19 cellular contexts compared by ENCODE assay signal in genomic region chr2:239559417-239560261, GRCh38.
DNase-seq lines count a peak whose midpoint lies in the region; ATAC-seq and TF ChIP-seq lines count a peak whose summit lies in the region.
"Had no signal": no experiment of that assay in that cellular context is flagged by ENCODE, and none has a peak within 500 bp of the region (broad histone marks: within the 10 kb centered on the region; RNA-seq: fewer than 3 reads in every experiment).

No MANE protein-coding gene starts in this region.

- TF ChIP-seq CTCF in CD14-positive monocyte (IDR thresholded peaks at IDR 0.05) = no peak

- H3K4me3 Mint-ChIP-seq in activated naive CD4-positive, alpha-beta T cell treated with anti-CD3 and anti-CD28 coated beads, Interleukin-2, amount 10 ng/mL, durations not matched to agents 7 days and 5 days = no peak overlapping the region
- H3K4me3 Mint-ChIP-seq in T-helper 17 cell (no peak overlapping the region), CD14-positive monocyte (no peak overlapping the region)
- H3K4me3 Mint-ChIP-seq: CD4-positive, CD25-positive, alpha-beta regulatory T cell had no signal

- no peaks in the 10 kb centered on the region for H3K9me3 ChIP-seq in T-helper 17 cell (ENCODE audit: control insufficient read depth, low read length, poor library complexity, severe bottlenecking)

- DNase-seq in activated naive CD4-positive, alpha-beta T cell treated with anti-CD3 and anti-CD28 coated beads, Interleukin-2, amount 10 ng/mL, durations not matched to agents 7 days and 5 days = peak; percentile 9
- DNase-seq in activated naive CD4-positive, alpha-beta T cell treated with Interleukin-2 at 50 U/mL for 16 hours = no peak
- DNase-seq in T-helper 17 cell = no peak
- DNase-seq in mesenteric fat pad (ENCODE audit: low spot score) = peak; percentile 83
- no peak for DNase-seq in CD14-positive monocyte (ENCODE audit: low spot score)
- DNase-seq: CD4-positive, CD25-positive, alpha-beta regulatory T cell; Kasumi-1; NCI-H1092 treated with DMSO at 0.1 percent for 48 hours; NCI-H1436; NCI-H187; NCI-H2081 treated with DMSO at 0.1 percent for 48 hours; NCI-H2171; NCI-H226; NCI-H510A; NCI-H69; SHP77 treated with DMSO at 0.1 percent for 48 hours had no signal

- no peaks in the 10 kb centered on the region for H3K4me1 Mint-ChIP-seq in activated naive CD4-positive, alpha-beta T cell treated with anti-CD3 and anti-CD28 coated beads, Interleukin-2, amount 10 ng/mL, durations not matched to agents 7 days and 5 days
- peaks cover 4% of the 10 kb centered on the region for H3K4me1 Mint-ChIP-seq in T-helper 17 cell
- H3K4me1 Mint-ChIP-seq in CD14-positive monocyte = peaks cover 10% of the 10 kb centered on the region
- H3K4me1 Mint-ChIP-seq: CD4-positive, CD25-positive, alpha-beta regulatory T cell had no signal

- H3K27me3 Mint-ChIP-seq in activated naive CD4-positive, alpha-beta T cell treated with anti-CD3 and anti-CD28 coated beads, Interleukin-2, amount 10 ng/mL, durations not matched to agents 7 days and 5 days = peaks cover 34% of the 10 kb centered on the region
- peaks cover 6% of the 10 kb centered on the region for H3K27me3 Mint-ChIP-seq in T-helper 17 cell
- H3K27me3 Mint-ChIP-seq in CD14-positive monocyte (ENCODE audit: low read depth in 3 of 3) = peaks cover 1 to 13% (median 9%) of the 10 kb centered on the region in 3 donors

- H3K9me3 Mint-ChIP-seq in activated naive CD4-positive, alpha-beta T cell treated with anti-CD3 and anti-CD28 coated beads, Interleukin-2, amount 10 ng/mL, durations not matched to agents 7 days and 5 days = no peaks in the 10 kb centered on the region
- H3K9me3 Mint-ChIP-seq in CD14-positive monocyte = peaks cover 0 to 1% (median 0%) of the 10 kb centered on the region in 7 donors

- no peaks in the 10 kb centered on the region for H3K36me3 Mint-ChIP-seq in activated naive CD4-positive, alpha-beta T cell treated with anti-CD3 and anti-CD28 coated beads, Interleukin-2, amount 10 ng/mL, durations not matched to agents 7 days and 5 days
- peaks cover 3% of the 10 kb centered on the region for H3K36me3 Mint-ChIP-seq in T-helper 17 cell (ENCODE audit: low read depth)
- no peaks in the 10 kb centered on the region for H3K36me3 Mint-ChIP-seq in CD14-positive monocyte
- H3K36me3 Mint-ChIP-seq: CD4-positive, CD25-positive, alpha-beta regulatory T cell had no signal

- CTCF ChIA-PET in activated naive CD4-positive, alpha-beta T cell treated with anti-CD3 and anti-CD28 coated beads, Interleukin-2, amount 10 ng/mL, durations not matched to agents 7 days and 5 days (lab: Charles Lee) = no interaction called here

- intact Hi-C loops in CD14-positive monocyte (cut with micrococcal nuclease) = no loop called here

- ATAC-seq in T-helper 17 cell (no peak), esophagus mucosa (no peak), GM18519 (IDR thresholded peaks at IDR 0.05; ENCODE audit: low FRiP score, unreplicated experiment) (no peak)
- ATAC-seq: HCT116 had no signal

- H3K27ac Mint-ChIP-seq in activated naive CD4-positive, alpha-beta T cell treated with anti-CD3 and anti-CD28 coated beads, Interleukin-2, amount 10 ng/mL, durations not matched to agents 7 days and 5 days = no peak overlapping the region
- H3K27ac Mint-ChIP-seq in T-helper 17 cell (peak overlapping the region; percentile 39), CD14-positive monocyte (peak overlapping the region in 1 of 7 donors; percentile 64)
- H3K27ac Mint-ChIP-seq: CD4-positive, CD25-positive, alpha-beta regulatory T cell had no signal

Comparison
In these comparisons a context has a peak if more than half of its experiments do, and no peak if none do; other contexts are left out.
1. DNase-seq: peak in activated naive CD4-positive, alpha-beta T cell treated with anti-CD3 and anti-CD28 coated beads, Interleukin-2, amount 10 ng/mL, durations not matched to agents 7 days and 5 days (single experiment) and mesenteric fat pad (single experiment); none in activated naive CD4-positive, alpha-beta T cell treated with Interleukin-2 at 50 U/mL for 16 hours (single experiment), T-helper 17 cell (0 of 3) and CD14-positive monocyte (single experiment).